Comparison of ENCODE assay signal across 22 cellular contexts in genomic region chr2:163407296-163407695, GRCh38.
A peak's percentile ranks its signal among the peaks of the same experiment; 100 is the strongest.
DNase-seq lines count a peak whose midpoint lies in the region; ATAC-seq, FAIRE-seq and TF ChIP-seq lines count a peak whose summit lies in the region.
"Had no signal": no experiment of that assay in that cellular context is flagged by ENCODE, and none has a peak within 500 bp of the region (broad histone marks: within the 10 kb centered on the region; RNA-seq: fewer than 3 reads in every experiment).

No MANE protein-coding gene starts in this region.

- H3K27me3 ChIP-seq in BJ (ENCODE audit: control insufficient read depth, insufficient read depth, low read length): no peaks in the 10 kb centered on the region

- CTCF ChIA-PET in BJ (lab: Yijun Ruan, JAX): no interaction called here

- H3K36me3 ChIP-seq in BJ (ENCODE audit: control insufficient read depth, insufficient read depth, low read length): no peaks in the 10 kb centered on the region
- H3K36me3 ChIP-seq: thoracic aorta, WERI-Rb-1 had no signal

- ATAC-seq in GM19397 (IDR thresholded peaks at IDR 0.05; ENCODE audit: unreplicated experiment): no peak
- ATAC-seq: CD8-positive, alpha-beta T cell; left colon; stimulated activated memory B cell treated with anti-CD40 and anti-IgM and Interleukin-4, amounts not matched to agents 10 μg/mL and 1 μg/mL and 100 μg/mL, for 72 hours had no signal

- H3K4me3 ChIP-seq in BJ (ENCODE audit: low read depth, low read length) (no peak overlapping the region), choroid plexus epithelial cell (ENCODE audit: low read depth, low read length) (no peak overlapping the region)
- H3K4me3 ChIP-seq: thoracic aorta had no signal

- DNase-seq in BJ (ENCODE audit: low read depth): peak; percentile 9
- DNase-seq in M059J (ENCODE audit: low read depth): peak; percentile 7
- peak; percentile 41 for DNase-seq in choroid plexus epithelial cell (ENCODE audit: low read depth)
- peak; percentile 29 for DNase-seq in myocyte (ENCODE audit: low read depth)
- DNase-seq in T-helper 2 cell: no peak
- no peak for DNase-seq in SKM-1 treated with dmso at 0.1 percent for 144 hours (lab: John Stamatoyannopoulos, UW; ENCODE audit: unreplicated experiment)
- DNase-seq in D721Med (ENCODE audit: insufficient read length, low spot score): no peak
- DNase-seq: activated CD4-positive, alpha-beta T cell treated with anti-CD3 and anti-CD28 coated beads, Interleukin-2, amount 50 U/mL, for 48 hours; activated gamma-delta T cell; CD8-positive, alpha-beta T cell; DMS79 treated with DMSO at 0.1 percent for 48 hours; KBM-7; left colon; NCI-H1048; NCI-H2029; SHP77; T-helper 1 cell; WERI-Rb-1 had no signal

- no peak for TF ChIP-seq CTCF in BJ (IDR thresholded peaks at IDR 0.05; ENCODE audit: insufficient read depth, low read depth, low read length)
- no peak for TF ChIP-seq CTCF in choroid plexus epithelial cell (conservative IDR thresholded peaks at IDR 0.05; ENCODE audit: low read depth, low read length)
- TF ChIP-seq CTCF in D721Med (IDR thresholded peaks at IDR 0.05; ENCODE audit: insufficient read depth, missing control alignments): no peak

- POLR2A ChIA-PET in BJ (lab: Charles Lee): no interaction called here

- no peak for FAIRE-seq in D721Med (lab: Jason Lieb, UNC)
- FAIRE-seq: colon had no signal

Comparison
In these comparisons a context has a peak if more than half of its experiments do, and no peak if none do; other contexts are left out.
1. DNase-seq: peak in BJ (single experiment), M059J (single experiment), choroid plexus epithelial cell (single experiment) and myocyte (single experiment); none in T-helper 2 cell (0 of 5), SKM-1 treated with dmso at 0.1 percent for 144 hours (single experiment) and D721Med (single experiment).